8 cellular contexts compared by ENCODE assay signal in genomic region chr11:47578524-47579460, GRCh38. TPM values are rescaled to one million over a fixed set of nuclear protein-coding genes. Genes with fewer than 3 reads are reported as not detected.
A peak's percentile ranks its signal among the peaks of the same experiment; 100 is the strongest.
DNase-seq lines count a peak whose midpoint lies in the region; ATAC-seq, FAIRE-seq and TF ChIP-seq lines count a peak whose summit lies in the region.

TSS of gene KBTBD4 (minus strand) at chr11:47578970. CDS start at chr11:47578951, 19 bp downstream.
TSS of gene NDUFS3 (plus strand) at chr11:47579074. CDS start at chr11:47579092, 18 bp downstream.

- peak; percentile 75 to 98 for TF ChIP-seq EP300 in tibial nerve (IDR thresholded peaks at IDR 0.05)

- peak within 1 kb of the TSS; percentile 67 for H3K4me2 ChIP-seq in trophoblast cell (ENCODE audit: low read length)

- peak within 1 kb of the TSS; percentile 16 for H2AK5ac ChIP-seq in trophoblast cell (ENCODE audit: low read length)

- peak within 1 kb of the TSS; percentile 78 for H4K91ac ChIP-seq in trophoblast cell (ENCODE audit: low read depth, low read length)

- H3K9me3 ChIP-seq in cardiac muscle cell (ENCODE audit: low read depth) (no peaks in the 10 kb centered on the region), trophoblast cell (ENCODE audit: insufficient read depth, low read depth, low read length) (no peaks in the 10 kb centered on the region), tibial nerve (no peaks in the 10 kb centered on the region)

- H3K4me1 ChIP-seq in cardiac muscle cell (ENCODE audit: low read depth) = peaks cover 12% of the 10 kb centered on the region
- peaks cover 0 to 9% of the 10 kb centered on the region in 2 experiments for H3K4me1 ChIP-seq in trophoblast cell (ENCODE audit: control insufficient read depth in 1 of 2, insufficient read depth in 2 of 2, low read length in 2 of 2)
- H3K4me1 ChIP-seq in tibial nerve = peaks cover 0 to 39% (median 27%) of the 10 kb centered on the region in 4 donors

- H2BK120ac ChIP-seq in trophoblast cell (ENCODE audit: insufficient read depth, low read length, poor library complexity) = peak within 1 kb of the TSS; percentile 69

- H3K36me3 ChIP-seq in cardiac muscle cell (peaks cover 43% of the 10 kb centered on the region), trophoblast cell (ENCODE audit: control insufficient read depth in 1 of 2, insufficient read depth in 2 of 2, low read length in 2 of 2) (peaks cover 30 to 39% of the 10 kb centered on the region in 2 experiments), tibial nerve (peaks cover 3 to 76% (median 7%) of the 10 kb centered on the region in 3 donors)

- TF ChIP-seq CTCF in cardiac muscle cell (IDR thresholded peaks at IDR 0.05; ENCODE audit: low read depth, low read length) (no peak), tibial nerve (IDR thresholded peaks at IDR 0.05) (peak in 2 of 5 experiments; percentile 16 to 26)

- peaks cover 6% of the 10 kb centered on the region for H3K79me2 ChIP-seq in trophoblast cell (ENCODE audit: control insufficient read depth, insufficient read depth, low read length, poor library complexity)

- H4K8ac ChIP-seq in trophoblast cell (ENCODE audit: low read depth, low read length) = peak within 1 kb of the TSS; percentile 92

- FAIRE-seq in GM12891 (lab: Jason Lieb, UNC) = peak; percentile 95

- H3K14ac ChIP-seq in trophoblast cell (ENCODE audit: low read length) = peak within 1 kb of the TSS; percentile 89

- no peak within 1 kb of the TSS for H3K23ac ChIP-seq in trophoblast cell (ENCODE audit: low read length)

- H4K12ac ChIP-seq in trophoblast cell (ENCODE audit: low read depth, low read length) = peak within 1 kb of the TSS; percentile 81

- H3K18ac ChIP-seq in trophoblast cell (ENCODE audit: low read length) = peak within 1 kb of the TSS; percentile 91

- H2BK5ac ChIP-seq in trophoblast cell (ENCODE audit: low read depth, low read length, poor library complexity) = peak within 1 kb of the TSS; percentile 71

- peaks cover 5% of the 10 kb centered on the region for H3K79me1 ChIP-seq in trophoblast cell (ENCODE audit: low read length)

- DNase-seq in GM12891 (ENCODE audit: insufficient read length, low spot score) (peak; percentile 88), NCI-H1417 treated with DMSO at 0.1 percent for 48 hours (lab: John Stamatoyannopoulos, UW) (peak; percentile 83), SW 1271 (lab: John Stamatoyannopoulos, UW) (peak; percentile 62 to 86), cardiac muscle cell (ENCODE audit: low read depth in 1 of 2, low spot score in 1 of 2) (peak; percentile 92 to 94), trophoblast cell (peak; percentile 86 to 97), tibial nerve (ENCODE audit: low spot score in 2 of 2) (peak; percentile 64 to 81)
- DNase-seq in activated naive CD8-positive, alpha-beta T cell treated with anti-CD3 and anti-CD28 coated beads, Interleukin-2, amount 50 U/mL, for 16 hours (ENCODE audit: low read depth, low spot score) = peak; percentile 63

- H3K4ac ChIP-seq in trophoblast cell (ENCODE audit: low read depth, low read length) = peak within 1 kb of the TSS; percentile 67

- peak within 1 kb of the TSS; percentile 78 for H2AFZ ChIP-seq in trophoblast cell (ENCODE audit: insufficient read depth, low read length, poor library complexity)

- TF ChIP-seq POLR2A in GM12891 (IDR thresholded peaks at IDR 0.05; ENCODE audit: low read depth, low read length) = peak; percentile 82
- peak; percentile 58 to 73 for TF ChIP-seq POLR2A in tibial nerve (IDR thresholded peaks at IDR 0.05)

- no CpG with 5 or more reads among the region's 71 CpGs for WGBS in trophoblast cell (ENCODE audit: extremely low coverage, insufficient coverage, insufficient read length)
- 1% methylated on average over 49 of the region's 71 CpGs for WGBS in tibial nerve, 2 donors

- H3K9ac ChIP-seq in trophoblast cell (ENCODE audit: low read length) = peak within 1 kb of the TSS; percentile 90

- H3K27ac ChIP-seq in cardiac muscle cell (peak within 1 kb of the TSS; percentile 91), trophoblast cell (ENCODE audit: low read depth, low read length) (peak within 1 kb of the TSS; percentile 66), tibial nerve (peak within 1 kb of the TSS; percentile 84 to 95 (median 87))

- H2BK12ac ChIP-seq in trophoblast cell (ENCODE audit: low read length) = no peak within 1 kb of the TSS

- H3K27me3 ChIP-seq in cardiac muscle cell (no peaks in the 10 kb centered on the region), trophoblast cell (ENCODE audit: insufficient read depth, low read length) (no peaks in the 10 kb centered on the region), tibial nerve (no peaks in the 10 kb centered on the region)

- peak; percentile 93 for ATAC-seq in HG02798 (IDR thresholded peaks at IDR 0.05; ENCODE audit: poor library complexity, unreplicated experiment)

- peak within 1 kb of the TSS; percentile 92 for H3K4me3 ChIP-seq in cardiac muscle cell
- peak within 1 kb of the TSS; percentile 95 for H3K4me3 ChIP-seq in trophoblast cell (ENCODE audit: low read depth, low read length)
- peak within 1 kb of the TSS; percentile 71 to 95 (median 78) for H3K4me3 ChIP-seq in tibial nerve

TF ChIP-seq in GM12891, 5 proteins besides CTCF, POLR2A, EP300 and RAD21:
- TF ChIP-seq SPI1 (IDR thresholded peaks at IDR 0.05; ENCODE audit: low read depth, low read length) (peak; percentile 30; the same call in 1 of the 2 replicates), POU2F2 (IDR thresholded peaks at IDR 0.05; ENCODE audit: low read depth, low read length) (peak; percentile 93), POLR2AphosphoS5 (IDR thresholded peaks at IDR 0.05; ENCODE audit: low read depth, low read length) (peak; percentile 89), TAF1 (IDR thresholded peaks at IDR 0.05; ENCODE audit: low read depth, low read length) (peak; percentile 98), PAX5 (IDR thresholded peaks at IDR 0.05; ENCODE audit: insufficient read depth, low read length, severe bottlenecking) (peak; percentile 28)

RNA-seq across cellular contexts. Expression of gene KBTBD4, which starts in this region (rescaled TPM):
- 16.9 TPM for polyA plus RNA-seq in GM12891 (2012; ENCODE audit: low read depth, missing spikeins)
- total RNA-seq in cardiac muscle cell = 16.9 and 22.5 TPM in 2 replicates
- polyA plus RNA-seq in cardiac muscle cell = 18.6 and 23.9 TPM in 2 replicates
- 6.7 TPM in 2 replicates for polyA plus RNA-seq in trophoblast cell (2013)
- 10 to 100 TPM; 18.0 to 20.8 (median 19.5) TPM for total RNA-seq in tibial nerve

RNA-seq across cellular contexts. Expression of gene NDUFS3, which starts in this region (rescaled TPM):
- 109 TPM for polyA plus RNA-seq in GM12891 (2012; ENCODE audit: low read depth, missing spikeins)
- total RNA-seq in cardiac muscle cell (79.1 and 128 TPM in 2 replicates), tibial nerve (10 to 100 TPM; 55.1 to 65.4 (median 61.1) TPM)
- 210 and 232 TPM in 2 replicates for polyA plus RNA-seq in cardiac muscle cell
- 82.0 and 83.5 TPM in 2 replicates for polyA plus RNA-seq in trophoblast cell (2013)

Comparison
In these comparisons a context has a peak if more than half of its experiments do, and no peak if none do; other contexts are left out.
1. Peak in every context shown above with its lines: DNase-seq, ATAC-seq, H3K4me3 ChIP-seq and H3K27ac ChIP-seq.